In the genomic region with DNA sequence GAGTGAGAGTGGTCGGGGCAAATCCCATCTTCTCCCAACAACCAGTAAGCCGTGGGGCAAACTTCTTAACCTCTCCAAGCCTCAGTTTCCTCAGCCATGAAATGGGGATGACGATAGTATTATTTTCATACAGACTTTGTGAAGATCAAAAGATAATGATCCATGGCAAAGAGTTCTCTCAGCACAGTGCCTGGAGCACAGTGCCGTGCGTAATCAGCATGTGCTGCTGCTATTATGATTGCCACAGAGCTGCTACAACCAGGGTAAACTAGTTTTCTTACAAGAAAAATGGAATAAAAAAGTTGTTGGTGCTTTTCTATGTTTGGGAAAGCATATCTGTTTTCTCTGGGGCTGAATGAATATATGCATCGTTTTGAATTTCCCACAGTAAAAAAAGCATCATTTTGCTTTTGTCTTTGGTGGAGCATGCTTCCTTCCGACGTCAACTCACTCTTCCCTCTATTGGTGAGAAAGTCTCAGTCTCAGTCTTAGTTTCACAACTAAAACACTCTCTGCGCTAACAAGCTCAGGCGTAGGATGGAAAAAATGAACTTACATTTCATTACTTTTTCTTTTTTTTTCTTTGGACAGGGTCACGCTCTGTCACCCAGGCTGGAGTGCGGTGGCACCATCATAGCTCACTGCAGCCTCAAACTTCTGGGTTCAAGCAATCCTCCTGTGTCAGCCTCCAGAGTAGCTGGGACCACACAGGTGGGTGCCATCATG, we compare ENCODE assay signal across 10 cellular contexts. TPM values are rescaled to one million over a fixed set of nuclear protein-coding genes. Genes with fewer than 3 reads are reported as not detected.
DNase-seq lines count a peak whose midpoint lies in the region; ATAC-seq, FAIRE-seq and TF ChIP-seq lines count a peak whose summit lies in the region.
"Had no signal": no experiment of that assay in that cellular context is flagged by ENCODE, and none has a peak within 500 bp of the region (broad histone marks: within the 10 kb centered on the region; RNA-seq: fewer than 3 reads in every experiment).

No MANE protein-coding gene starts in this region.

- in situ Hi-C loops in ACHN (cut with HindIII; ENCODE audit: low pct_ligation_motif_present, low pct_unique_long_range_greater_than_20kb, low sequenced_read_pairs) = no loop called here

- TF ChIP-seq CTCF in CD14-positive monocyte (IDR thresholded peaks at IDR 0.05) = no peak

- H3K27me3 Mint-ChIP-seq in CD14-positive monocyte (ENCODE audit: low read depth in 3 of 3) = peaks cover 33 to 44% (median 36%) of the 10 kb centered on the region in 3 donors

- H3K4me3 Mint-ChIP-seq in CD14-positive monocyte = no peak overlapping the region

- DNase-seq in GM18507 (ENCODE audit: extremely low spot score, insufficient read length, low read depth) (peak; percentile 54), foreskin melanocyte (peak; percentile 82), CD14-positive monocyte (ENCODE audit: low spot score) (no peak), NCI-H510A (lab: John Stamatoyannopoulos, UW) (no peak), ACHN (no peak)
- DNase-seq: anterior cingulate cortex had no signal

- TF ChIP-seq POLR2A in GM18505 (IDR thresholded peaks at IDR 0.05; ENCODE audit: borderline replicate concordance, extremely low read depth, insufficient read depth, insufficient read length) = no peak

- peaks cover 16% of the 10 kb centered on the region for H3K4me1 Mint-ChIP-seq in CD14-positive monocyte

- FAIRE-seq in GM18507 (lab: Jason Lieb, UNC) = no peak
- FAIRE-seq: HepG2 had no signal

- H3K9me3 Mint-ChIP-seq in CD14-positive monocyte = peaks cover 0 to 11% (median 0%) of the 10 kb centered on the region in 7 donors

- H3K36me3 Mint-ChIP-seq in CD14-positive monocyte = peaks cover 6 to 15% of the 10 kb centered on the region in 2 donors

- intact Hi-C loops in CD14-positive monocyte (cut with micrococcal nuclease) = loop anchor here in 1 of 2 donors (10.0 kb wide), 1 partner anchor 51 kb away; no protein-coding TSS in a partner anchor

- no peak overlapping the region for H3K27ac Mint-ChIP-seq in CD14-positive monocyte

- ATAC-seq in GM21390 (IDR thresholded peaks at IDR 0.05; ENCODE audit: unreplicated experiment) (peak; percentile 55), HG03571 (IDR thresholded peaks at IDR 0.05; ENCODE audit: unreplicated experiment) (peak; percentile 27), GM18505 (IDR thresholded peaks at IDR 0.05; ENCODE audit: unreplicated experiment) (no peak)
- ATAC-seq: HepG2 had no signal

RNA-seq across cellular contexts. Expression of a gene that starts 37.2 kb away (rescaled TPM):
- under 1 TPM; 0.44 to 0.48 TPM for polyA plus RNA-seq in CD14-positive monocyte

Comparison
In these comparisons a context has a peak if more than half of its experiments do, and no peak if none do; other contexts are left out.
1. DNase-seq: peak in GM18507 (single experiment) and foreskin melanocyte (single experiment); none in CD14-positive monocyte (single experiment), NCI-H510A (single experiment) and ACHN (single experiment).